ENCODE assay signal across 8 cellular contexts in the genomic region with DNA sequence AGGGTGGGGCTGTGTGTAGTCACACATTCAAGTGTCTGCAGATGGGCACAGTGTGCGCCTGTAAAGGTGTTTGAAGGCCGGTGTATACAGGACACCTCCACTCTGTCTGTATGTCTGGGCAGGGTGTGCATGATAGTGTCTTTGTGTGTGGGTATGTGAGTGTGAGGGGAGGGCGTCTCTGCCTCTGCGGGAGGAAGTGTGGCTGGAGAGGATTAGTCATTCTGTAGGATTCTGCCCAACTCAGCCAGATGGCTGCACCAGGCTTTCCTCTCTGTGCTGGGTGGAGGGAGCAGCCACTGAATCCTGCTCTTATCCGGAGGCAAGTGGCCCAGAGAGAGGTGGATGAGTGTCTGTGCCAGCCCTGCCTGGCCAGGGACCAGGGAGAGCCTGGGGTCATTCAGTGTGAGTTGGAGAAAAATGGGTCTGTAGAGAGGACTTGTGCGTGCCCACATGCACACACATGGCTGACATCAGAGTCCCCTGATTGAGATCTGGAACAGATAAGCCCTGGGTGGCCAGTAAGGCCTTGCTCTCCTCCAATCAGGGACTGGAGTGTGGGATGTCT. TPM values are rescaled to one million over a fixed set of nuclear protein-coding genes. Genes with fewer than 3 reads are reported as not detected.
DNase-seq lines count a peak whose midpoint lies in the region; ATAC-seq and TF ChIP-seq lines count a peak whose summit lies in the region.

No MANE protein-coding gene starts in this region.

- peak; percentile 38 for ATAC-seq in activated naive CD8-positive, alpha-beta T cell treated with anti-CD3 and anti-CD28 coated beads, Interleukin-2, amount 10 ng/mL, durations not matched to agents 7 days and 5 days (ENCODE audit: low read depth)
- peak; percentile 33 to 79 (median 78) for ATAC-seq in heart left ventricle
- ATAC-seq in upper lobe of right lung = peak; percentile 63

- POLR2A ChIA-PET in activated naive CD8-positive, alpha-beta T cell treated with anti-CD3 and anti-CD28 coated beads, Interleukin-2, amount 10 ng/mL, durations not matched to agents 7 days and 5 days (lab: Charles Lee) = interaction anchor here (0.6 to 3.2 kb wide), 5 partner anchors 8 to 75 kb away, joined by 3 to 33 read pairs (median 3); no protein-coding TSS in a partner anchor

- H3K9ac ChIP-seq in H9 (ENCODE audit: extremely low read depth, insufficient read length, low read length) (no peak overlapping the region), trophoblast cell (ENCODE audit: low read length) (no peak overlapping the region)

- H3K4me1 ChIP-seq in H9 (ENCODE audit: insufficient read depth, low read length) = 0 out of 2 replicates have a peak, but pooled peaks cover 4% of the 10 kb centered on the region
- peaks cover 38% of the 10 kb centered on the region for H3K4me1 ChIP-seq in SJCRH30
- H3K4me1 ChIP-seq in heart left ventricle = peaks cover 0 to 39% (median 20%) of the 10 kb centered on the region in 12 donors
- H3K4me1 ChIP-seq in trophoblast cell (ENCODE audit: control insufficient read depth in 1 of 2, insufficient read depth in 2 of 2, low read length in 2 of 2) = peaks cover 17 to 22% of the 10 kb centered on the region in 2 experiments
- peaks cover 13% of the 10 kb centered on the region for H3K4me1 ChIP-seq in upper lobe of right lung

- no CpG with 5 or more reads among the region's 6 CpGs for WGBS in H9 (ENCODE audit: extremely low coverage, insufficient read length, low lambda C conversion rate)
- WGBS in heart left ventricle, 4 donors = 8 to 22% (median 19%) methylated on average over 6 of the region's 6 CpGs
- no CpG with 5 or more reads among the region's 6 CpGs for WGBS in trophoblast cell (ENCODE audit: extremely low coverage, insufficient coverage, insufficient read length)

- H4K91ac ChIP-seq in H9 (ENCODE audit: insufficient read length, low read depth, low read length) (no peak overlapping the region), trophoblast cell (ENCODE audit: low read depth, low read length) (peak overlapping the region; percentile 64)

- H2BK120ac ChIP-seq in H9 (ENCODE audit: low read depth, low read length, poor library complexity, severe bottlenecking) (no peak overlapping the region), trophoblast cell (ENCODE audit: insufficient read depth, low read length, poor library complexity) (peak overlapping the region; percentile 23)

- H3K23ac ChIP-seq in H9 (ENCODE audit: insufficient read length, low read depth, low read length) = no peak overlapping the region
- no peak overlapping the region for H3K23ac ChIP-seq in trophoblast cell (ENCODE audit: low read length)

- H3K23me2 ChIP-seq in H9 (ENCODE audit: insufficient read length, low read depth, low read length, poor library complexity, severe bottlenecking) = peaks cover 13% of the 10 kb centered on the region

- H3K36me3 Mint-ChIP-seq in H9 (ENCODE audit: insufficient read depth in 1 of 3, low read depth in 3 of 3) = no peaks in the 10 kb centered on the region
- H3K36me3 Mint-ChIP-seq in activated naive CD8-positive, alpha-beta T cell treated with anti-CD3 and anti-CD28 coated beads, Interleukin-2, amount 10 ng/mL, durations not matched to agents 7 days and 5 days = peaks cover 9% of the 10 kb centered on the region

- no peaks in the 10 kb centered on the region; a peak in 1 of 5 replicates for H3K9me3 Mint-ChIP-seq in H9
- H3K9me3 Mint-ChIP-seq in activated naive CD8-positive, alpha-beta T cell treated with anti-CD3 and anti-CD28 coated beads, Interleukin-2, amount 10 ng/mL, durations not matched to agents 7 days and 5 days = no peaks in the 10 kb centered on the region

- H3K4me3 ChIP-seq in SJCRH30 (peak overlapping the region; percentile 53), heart left ventricle (peak overlapping the region; percentile 57 to 94 (median 72)), trophoblast cell (ENCODE audit: low read depth, low read length) (peak overlapping the region; percentile 47), upper lobe of right lung (peak overlapping the region; percentile 89)

- H2BK5ac ChIP-seq in H9 (ENCODE audit: insufficient read length, low read length) (no peak overlapping the region), trophoblast cell (ENCODE audit: low read depth, low read length, poor library complexity) (peak overlapping the region; percentile 34)

- no peak for TF ChIP-seq POLR2A in heart left ventricle (IDR thresholded peaks at IDR 0.05)

- no peak overlapping the region for H3K27ac Mint-ChIP-seq in H9
- H3K27ac Mint-ChIP-seq in activated naive CD8-positive, alpha-beta T cell treated with anti-CD3 and anti-CD28 coated beads, Interleukin-2, amount 10 ng/mL, durations not matched to agents 7 days and 5 days = peak overlapping the region; percentile 86

- peaks cover 27 to 37% of the 10 kb centered on the region in 2 experiments for H3K4me1 Mint-ChIP-seq in H9
- peaks cover 20% of the 10 kb centered on the region for H3K4me1 Mint-ChIP-seq in activated naive CD8-positive, alpha-beta T cell treated with anti-CD3 and anti-CD28 coated beads, Interleukin-2, amount 10 ng/mL, durations not matched to agents 7 days and 5 days

- H3K27me3 ChIP-seq in H9 (ENCODE audit: insufficient read depth, low read length) (peaks cover 4% of the 10 kb centered on the region; the same call in 1 of the 2 replicates), SJCRH30 (no peaks in the 10 kb centered on the region), heart left ventricle (no peaks in the 10 kb centered on the region), trophoblast cell (ENCODE audit: insufficient read depth, low read length) (no peaks in the 10 kb centered on the region), upper lobe of right lung (no peaks in the 10 kb centered on the region)

- H3K9me3 ChIP-seq in H9 (ENCODE audit: control insufficient read depth, low read depth, low read length) (no peaks in the 10 kb centered on the region), SJCRH30 (replicated peaks) (no peaks in the 10 kb centered on the region), heart left ventricle (no peaks in the 10 kb centered on the region), trophoblast cell (ENCODE audit: insufficient read depth, low read depth, low read length) (no peaks in the 10 kb centered on the region), upper lobe of right lung (no peaks in the 10 kb centered on the region)

- H3K4ac ChIP-seq in H9 (ENCODE audit: low read depth, low read length) (no peak overlapping the region), trophoblast cell (ENCODE audit: low read depth, low read length) (no peak overlapping the region)

- H2BK15ac ChIP-seq in H9 (ENCODE audit: low read depth, low read length) = no peak overlapping the region

- peaks cover 78% of the 10 kb centered on the region for H3K27me3 Mint-ChIP-seq in H9 (ENCODE audit: low read depth)
- peaks cover 5% of the 10 kb centered on the region for H3K27me3 Mint-ChIP-seq in activated naive CD8-positive, alpha-beta T cell treated with anti-CD3 and anti-CD28 coated beads, Interleukin-2, amount 10 ng/mL, durations not matched to agents 7 days and 5 days

- no peak overlapping the region for H3K18ac ChIP-seq in H9 (ENCODE audit: insufficient read length, low read depth, low read length)
- H3K18ac ChIP-seq in trophoblast cell (ENCODE audit: low read length) = peak overlapping the region; percentile 17

- H3K4me2 ChIP-seq in H9 (ENCODE audit: insufficient read depth, insufficient read length, low read length) (peak overlapping the region; percentile 74), trophoblast cell (ENCODE audit: low read length) (peak overlapping the region; percentile 82)

- TF ChIP-seq CTCF in H9 (conservative IDR thresholded peaks at IDR 0.05) (no peak), heart left ventricle (IDR thresholded peaks at IDR 0.05) (no peak), upper lobe of right lung (IDR thresholded peaks at IDR 0.05) (no peak)

- H3K4me3 Mint-ChIP-seq in H9 = peak overlapping the region; percentile 59 to 75
- H3K4me3 Mint-ChIP-seq in activated naive CD8-positive, alpha-beta T cell treated with anti-CD3 and anti-CD28 coated beads, Interleukin-2, amount 10 ng/mL, durations not matched to agents 7 days and 5 days = peak overlapping the region; percentile 87

- intact Hi-C loops in heart left ventricle (cut with DNase I) (loop anchor here in 3 of 10 donors (5.0 kb wide), 3 partner anchors 35 to 45 kb away; partner anchors contain the start of genes LZTS2 (in 1 of the 3), MRPL43 (in 1 of the 3) and TWNK (in 1 of the 3)), upper lobe of right lung (cut with DNase I) (loop anchor here (5.0 kb wide), 1 partner anchor 35 kb away; no protein-coding TSS in a partner anchor)

- H3K79me2 ChIP-seq in H9 (ENCODE audit: insufficient read depth, low read length) (no peaks in the 10 kb centered on the region), trophoblast cell (ENCODE audit: control insufficient read depth, insufficient read depth, low read length, poor library complexity) (no peaks in the 10 kb centered on the region)

- H4K20me1 ChIP-seq in H9 (ENCODE audit: control insufficient read depth, insufficient read depth, insufficient read length) = no peaks in the 10 kb centered on the region

- no peak overlapping the region for H3K56ac ChIP-seq in H9 (ENCODE audit: insufficient read length, low read depth, low read length)

- no peak overlapping the region for H2BK20ac ChIP-seq in H9 (ENCODE audit: low read depth, low read length, poor library complexity, severe bottlenecking)

- H4K12ac ChIP-seq in trophoblast cell (ENCODE audit: low read depth, low read length) = no peak overlapping the region

- H2AFZ ChIP-seq in H9 (ENCODE audit: low read length) (no peak overlapping the region), trophoblast cell (ENCODE audit: insufficient read depth, low read length, poor library complexity) (no peak overlapping the region)

- no peaks in the 10 kb centered on the region for H3K79me1 ChIP-seq in H9 (ENCODE audit: insufficient read depth, low read depth, low read length, poor library complexity, severe bottlenecking)
- peaks cover 9% of the 10 kb centered on the region for H3K79me1 ChIP-seq in trophoblast cell (ENCODE audit: low read length)

- H3K14ac ChIP-seq in H9 (ENCODE audit: insufficient read depth, low read length) = no peak overlapping the region
- H3K14ac ChIP-seq in trophoblast cell (ENCODE audit: low read length) = no peak overlapping the region

- no peak overlapping the region for H3T11ph ChIP-seq in H9 (ENCODE audit: low read length)

- H3K27ac ChIP-seq in H9 (ENCODE audit: insufficient read length, low read depth, low read length) (no peak overlapping the region), SJCRH30 (peak overlapping the region; percentile 31), heart left ventricle (peak overlapping the region; percentile 87 to 100 (median 95)), trophoblast cell (ENCODE audit: low read depth, low read length) (peak overlapping the region; percentile 66), upper lobe of right lung (peak overlapping the region; percentile 94)

- no peak overlapping the region for H4K5ac ChIP-seq in H9 (ENCODE audit: insufficient read length, low read depth, low read length)

- no peak overlapping the region for H2BK12ac ChIP-seq in H9 (ENCODE audit: insufficient read length, low read depth, low read length)
- no peak overlapping the region for H2BK12ac ChIP-seq in trophoblast cell (ENCODE audit: low read length)

- no peaks in the 10 kb centered on the region for H3K36me3 ChIP-seq in SJCRH30
- H3K36me3 ChIP-seq in heart left ventricle = peaks cover 0 to 34% (median 33%) of the 10 kb centered on the region in 9 donors
- H3K36me3 ChIP-seq in trophoblast cell (ENCODE audit: control insufficient read depth in 1 of 2, insufficient read depth in 2 of 2, low read length in 2 of 2) = peaks cover 21 to 23% of the 10 kb centered on the region in 2 experiments
- H3K36me3 ChIP-seq in upper lobe of right lung = peaks cover 33% of the 10 kb centered on the region

- H4K8ac ChIP-seq in H9 (replicated peaks; ENCODE audit: insufficient read length, low read depth, low read length) (no peak overlapping the region), trophoblast cell (ENCODE audit: low read depth, low read length) (peak overlapping the region; percentile 3)

- DNase-seq in Ammon's horn (ENCODE audit: low spot score) = peak; percentile 89
- DNase-seq in H9 = no peak
- peak; percentile 78 to 81 for DNase-seq in SJCRH30
- no peak for DNase-seq in activated naive CD8-positive, alpha-beta T cell treated with anti-CD3 and anti-CD28 coated beads, Interleukin-2, amount 10 ng/mL, durations not matched to agents 7 days and 5 days
- peak; percentile 70 to 78 (median 76) for DNase-seq in heart left ventricle
- peak; percentile 85 to 86 for DNase-seq in trophoblast cell
- no peak for DNase-seq in upper lobe of right lung
- DNase-seq in NCI-H128 (lab: John Stamatoyannopoulos, UW; ENCODE audit: unreplicated experiment) = no peak

- H2AK5ac ChIP-seq in H9 (ENCODE audit: insufficient read length, low read length) = no peak overlapping the region
- H2AK5ac ChIP-seq in trophoblast cell (ENCODE audit: low read length) = no peak overlapping the region

RNA-seq across cellular contexts. Expression of gene SFXN3, which starts 1.7 kb away (rescaled TPM):
- total RNA-seq in H9 (2021) = 2.8 and 3.4 TPM in 2 replicates
- total RNA-seq in SJCRH30 (2014; rRNA removed; shearing (Covaris generic)) = 14.3 and 15.3 TPM in 2 replicates
- 10 to 100 TPM; 66.1 to 68.6 TPM for total RNA-seq in activated naive CD8-positive, alpha-beta T cell treated with anti-CD3 and anti-CD28 coated beads, Interleukin-2, amount 10 ng/mL, durations not matched to agents 7 days and 5 days
- total RNA-seq in heart left ventricle = 10 to 100 TPM; 12.1 to 37.4 (median 17.8) TPM
- 10 to 100 TPM; 11.7 to 23.5 TPM for polyA plus RNA-seq in heart left ventricle
- 20.6 and 20.8 TPM in 2 replicates for polyA plus RNA-seq in trophoblast cell (2013)
- total RNA-seq in upper lobe of right lung = 49.2 TPM

RNA-seq across cellular contexts. Expression of gene PDZD7, which starts 1.8 kb away (rescaled TPM):
- total RNA-seq in H9 (2021) (1.7 and 2.0 TPM in 2 replicates), heart left ventricle (under 1 TPM in 8 of 9 donors, not detected in 1; 0.09 to 0.97 (median 0.35) TPM), upper lobe of right lung (1.6 TPM)
- 0.25 and 0.89 TPM in 2 replicates for total RNA-seq in SJCRH30 (2014; rRNA removed; shearing (Covaris generic))
- 1 to 10 TPM; 1.1 to 1.4 TPM for total RNA-seq in activated naive CD8-positive, alpha-beta T cell treated with anti-CD3 and anti-CD28 coated beads, Interleukin-2, amount 10 ng/mL, durations not matched to agents 7 days and 5 days
- under 1 TPM; 0.15 to 0.27 TPM for polyA plus RNA-seq in heart left ventricle
- 0.68 and 0.79 TPM in 2 replicates for polyA plus RNA-seq in trophoblast cell (2013)

RNA-seq across cellular contexts. Expression of gene KAZALD1, which starts 29.1 kb away (rescaled TPM):
- total RNA-seq in H9 (2021) (2.9 and 3.6 TPM in 2 replicates), heart left ventricle (10 to 100 TPM in 2 of 9 donors, 1 to 10 TPM in 7; 1.9 to 11.1 (median 6.1) TPM), upper lobe of right lung (8.4 TPM)
- total RNA-seq in SJCRH30 (2014; rRNA removed; shearing (Covaris generic)) = 55.7 and 58.1 TPM in 2 replicates
- not detected for total RNA-seq in activated naive CD8-positive, alpha-beta T cell treated with anti-CD3 and anti-CD28 coated beads, Interleukin-2, amount 10 ng/mL, durations not matched to agents 7 days and 5 days
- polyA plus RNA-seq in heart left ventricle = 10 to 100 TPM in 1 of 2 donors, 1 to 10 TPM in 1; 10.0 to 10.6 TPM
- 1.6 and 1.7 TPM in 2 replicates for polyA plus RNA-seq in trophoblast cell (2013)

RNA-seq across cellular contexts. Expression of gene LZTS2, which starts 33.1 kb away (rescaled TPM):
- total RNA-seq in H9 (2021) = 69.1 and 71.3 TPM in 2 replicates
- total RNA-seq in SJCRH30 (2014; rRNA removed; shearing (Covaris generic)) = 229 and 239 TPM in 2 replicates
- total RNA-seq in activated naive CD8-positive, alpha-beta T cell treated with anti-CD3 and anti-CD28 coated beads, Interleukin-2, amount 10 ng/mL, durations not matched to agents 7 days and 5 days = 10 to 100 TPM; 22.0 to 22.4 TPM
- total RNA-seq in heart left ventricle = 10 to 100 TPM; 33.7 to 93.0 (median 40.6) TPM
- 10 to 100 TPM; 45.5 to 61.9 TPM for polyA plus RNA-seq in heart left ventricle
- polyA plus RNA-seq in trophoblast cell (2013) = 57.1 and 58.4 TPM in 2 replicates
- total RNA-seq in upper lobe of right lung = 50.0 TPM

RNA-seq across cellular contexts. Expression of gene TWNK, which starts 45.4 kb away (rescaled TPM):
- total RNA-seq in H9 (2021) (38.7 and 41.7 TPM in 2 replicates), heart left ventricle (1 to 10 TPM; 4.7 to 7.6 (median 5.8) TPM), upper lobe of right lung (6.5 TPM)
- 27.3 and 30.4 TPM in 2 replicates for total RNA-seq in SJCRH30 (2014; rRNA removed; shearing (Covaris generic))
- total RNA-seq in activated naive CD8-positive, alpha-beta T cell treated with anti-CD3 and anti-CD28 coated beads, Interleukin-2, amount 10 ng/mL, durations not matched to agents 7 days and 5 days = 10 to 100 TPM; 10.8 to 11.0 TPM
- polyA plus RNA-seq in heart left ventricle = 1 to 10 TPM; 4.8 to 9.5 TPM
- 5.5 TPM in 2 replicates for polyA plus RNA-seq in trophoblast cell (2013)

Comparison
In these comparisons a context has a peak if more than half of its experiments do, and no peak if none do; other contexts are left out.
1. DNase-seq: peak in Ammon's horn (single experiment), SJCRH30 (2 of 2), heart left ventricle (5 of 5) and trophoblast cell (2 of 2); none in H9 (single experiment), activated naive CD8-positive, alpha-beta T cell treated with anti-CD3 and anti-CD28 coated beads, Interleukin-2, amount 10 ng/mL, durations not matched to agents 7 days and 5 days (single experiment), upper lobe of right lung (single experiment) and NCI-H128 (single experiment).
2. Peak in every context shown above with its lines, with median percentiles within 50 percentile points of each other: H3K4me3 ChIP-seq and ATAC-seq.